21 cellular contexts compared by ENCODE assay signal in the genomic region with DNA sequence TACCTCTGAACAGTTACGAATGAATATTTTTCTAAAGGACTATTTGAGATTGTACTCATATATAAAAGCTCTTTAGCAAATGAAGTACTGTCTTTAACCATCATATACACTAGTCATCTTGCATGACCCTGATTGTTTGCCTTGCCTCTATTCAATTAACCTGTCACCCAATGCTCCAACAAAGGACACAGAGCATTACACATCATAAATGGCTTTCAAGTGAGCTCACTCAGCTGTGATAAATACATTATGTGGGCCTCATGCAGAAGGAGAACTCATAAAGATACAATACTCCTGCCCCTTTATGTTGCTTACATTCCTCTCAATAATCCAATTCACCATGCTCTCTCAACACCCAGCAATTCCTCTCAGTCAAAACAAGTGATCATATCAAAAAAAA.
DNase-seq lines count a peak whose midpoint lies in the region; ATAC-seq and TF ChIP-seq lines count a peak whose summit lies in the region.
"Had no signal": no experiment of that assay in that cellular context is flagged by ENCODE, and none has a peak within 500 bp of the region (broad histone marks: within the 10 kb centered on the region; RNA-seq: fewer than 3 reads in every experiment).

No MANE protein-coding gene starts in this region.

- peak overlapping the region; percentile 53 for H2AFZ ChIP-seq in SU-DHL-6 (ENCODE audit: low read depth, low read length, severe bottlenecking)

- no peaks in the 10 kb centered on the region for H3K79me2 ChIP-seq in SU-DHL-6 (ENCODE audit: insufficient read depth, low read length)

- in situ Hi-C loops in GM13977 (cut with MboI; ENCODE audit: low pct_unique_long_range_greater_than_20kb, low sequenced_read_pairs, unreplicated experiment), result no loop called here

- H3K9me3 ChIP-seq in SU-DHL-6 (ENCODE audit: insufficient read depth, low read length), result no peaks in the 10 kb centered on the region
- H3K9me3 ChIP-seq: adrenal gland had no signal

- no peak overlapping the region for H3K27ac ChIP-seq in SU-DHL-6 (ENCODE audit: low read depth, low read length)
- H3K27ac ChIP-seq: adrenal gland, VCaP had no signal

- H4K20me1 ChIP-seq in SU-DHL-6 (ENCODE audit: low read depth, low read length), result no peaks in the 10 kb centered on the region

- no peaks in the 10 kb centered on the region for H3K27me3 ChIP-seq in SU-DHL-6 (ENCODE audit: low read length)
- H3K27me3 ChIP-seq: adrenal gland had no signal

- no peak for ATAC-seq in HG03442 (IDR thresholded peaks at IDR 0.05; ENCODE audit: unreplicated experiment)
- no peak for ATAC-seq in GM18907 (IDR thresholded peaks at IDR 0.05; ENCODE audit: unreplicated experiment)
- ATAC-seq: left ventricle myocardium superior had no signal

- no peak overlapping the region for H3K4me3 ChIP-seq in SU-DHL-6 (ENCODE audit: insufficient read depth, low read length, poor library complexity, severe bottlenecking)
- H3K4me3 ChIP-seq: adrenal gland had no signal

- TF ChIP-seq CTCF in SU-DHL-6 (IDR thresholded peaks at IDR 0.05; ENCODE audit: insufficient read depth, low read length, poor library complexity, severe bottlenecking) (no peak), GM13977 (IDR thresholded peaks at IDR 0.05; ENCODE audit: extremely low read depth, insufficient read depth, missing control alignments) (no peak)

- H3K9ac ChIP-seq in SU-DHL-6 (ENCODE audit: low read length), result no peak overlapping the region

- no peaks in the 10 kb centered on the region for H3F3A ChIP-seq in SU-DHL-6 (ENCODE audit: insufficient read depth)

- H3K9me2 ChIP-seq in SU-DHL-6 (replicated peaks; ENCODE audit: insufficient read depth, low read length), result no peaks in the 10 kb centered on the region

- DNase-seq in DMS153 treated with DMSO at 0.1 percent for 48 hours (lab: John Stamatoyannopoulos, UW; ENCODE audit: unreplicated experiment), result peak; percentile 96
- DNase-seq in NCI-H1417 treated with DMSO at 0.1 percent for 48 hours (lab: John Stamatoyannopoulos, UW), result peak; percentile 82
- DNase-seq in NCI-H345 (lab: John Stamatoyannopoulos, UW), result peak; percentile 97
- no peak for DNase-seq in GM13977 (ENCODE audit: low spot score)
- no peak for DNase-seq in NOMO-1 (lab: John Stamatoyannopoulos, UW; ENCODE audit: unreplicated experiment in 2 of 2)
- DNase-seq: activated CD4-positive, alpha-beta T cell treated with anti-CD3 and anti-CD28 coated beads, Interleukin-2, amount 50 U/mL, for 48 hours; activated gamma-delta T cell; adrenal gland; DND-41; H7; head of caudate nucleus; KG1; left ventricle myocardium superior; MV-4-11; OCI-M1; SIG-M5; stimulated activated naive CD4-positive, alpha-beta T cell had no signal

- H3K36me3 ChIP-seq in SU-DHL-6 (ENCODE audit: low read length), result no peaks in the 10 kb centered on the region
- H3K36me3 ChIP-seq: adrenal gland had no signal

- no peak overlapping the region for H3K4me2 ChIP-seq in SU-DHL-6 (ENCODE audit: low read depth, low read length, poor library complexity, severe bottlenecking)

Comparison
In these comparisons a context has a peak if more than half of its experiments do, and no peak if none do; other contexts are left out.
1. DNase-seq: peak in DMS153 treated with DMSO at 0.1 percent for 48 hours (single experiment), NCI-H1417 treated with DMSO at 0.1 percent for 48 hours (single experiment) and NCI-H345 (single experiment); none in GM13977 (single experiment) and NOMO-1 (0 of 2).